20 cellular contexts compared by ENCODE assay signal in the genomic region with DNA sequence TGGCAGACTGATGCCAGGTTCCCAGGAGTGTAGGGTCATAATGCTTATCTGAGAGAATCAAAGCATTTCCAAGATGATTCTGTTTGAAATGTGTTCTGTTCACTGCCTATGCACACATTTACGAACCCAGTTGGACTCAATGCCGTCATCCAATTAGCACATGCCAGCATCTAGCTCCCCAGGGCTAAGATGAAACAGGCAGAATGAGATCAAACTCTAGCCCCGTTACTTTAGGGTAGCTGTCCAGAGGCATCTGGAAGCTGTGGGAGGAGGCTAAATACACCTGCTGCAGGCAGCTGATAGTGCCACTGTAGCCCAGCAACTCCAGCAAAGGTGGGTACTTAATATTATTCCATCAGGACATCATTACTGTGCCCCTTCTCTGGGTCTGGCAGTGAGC.
"Had no signal": no experiment of that assay in that cellular context is flagged by ENCODE, and none has a peak within 500 bp of the region (broad histone marks: within the 10 kb centered on the region; RNA-seq: fewer than 3 reads in every experiment).

No MANE protein-coding gene starts in this region.

- H3K27ac Mint-ChIP-seq: activated CD4-positive, alpha-beta memory T cell treated with anti-CD3 and anti-CD28 coated beads, Interleukin-2, amount 10 ng/mL, durations not matched to agents 7 days and 5 days; activated naive CD4-positive, alpha-beta T cell treated with anti-CD3 and anti-CD28 coated beads for 36 hours; activated naive CD8-positive, alpha-beta T cell; activated T-helper 17 cell treated with anti-CD3 and anti-CD28 coated beads, Interleukin-2, amount 50 U/mL, for 72 hours had no signal

- H3K9me3 Mint-ChIP-seq: activated CD4-positive, alpha-beta memory T cell treated with anti-CD3 and anti-CD28 coated beads, Interleukin-2, amount 10 ng/mL, durations not matched to agents 7 days and 5 days; activated naive CD4-positive, alpha-beta T cell treated with anti-CD3 and anti-CD28 coated beads for 36 hours; activated T-helper 17 cell treated with anti-CD3 and anti-CD28 coated beads, Interleukin-2, amount 50 U/mL, for 72 hours had no signal

- H3K4me1 Mint-ChIP-seq: activated CD4-positive, alpha-beta memory T cell treated with anti-CD3 and anti-CD28 coated beads, Interleukin-2, amount 10 ng/mL, durations not matched to agents 7 days and 5 days; activated T-helper 17 cell treated with anti-CD3 and anti-CD28 coated beads, Interleukin-2, amount 50 U/mL, for 72 hours had no signal

- H3K4me3 Mint-ChIP-seq: activated CD4-positive, alpha-beta memory T cell treated with anti-CD3 and anti-CD28 coated beads, Interleukin-2, amount 10 ng/mL, durations not matched to agents 7 days and 5 days; activated naive CD4-positive, alpha-beta T cell treated with anti-CD3 and anti-CD28 coated beads for 36 hours; activated naive CD8-positive, alpha-beta T cell; activated T-helper 17 cell treated with anti-CD3 and anti-CD28 coated beads, Interleukin-2, amount 50 U/mL, for 72 hours had no signal

- DNase-seq: activated CD4-positive, alpha-beta memory T cell treated with anti-CD3 and anti-CD28 coated beads, Interleukin-2, amount 10 ng/mL, durations not matched to agents 7 days and 5 days; activated CD4-positive, alpha-beta T cell treated with anti-CD3 and anti-CD28 coated beads, Interleukin-2, amount 50 U/mL, for 1 hour; activated CD4-positive, CD25-positive, alpha-beta regulatory T cell; activated gamma-delta T cell; activated naive CD4-positive, alpha-beta T cell treated with anti-CD3 and anti-CD28 coated beads for 36 hours; activated T-cell treated with anti-CD3 and anti-CD28 coated beads for 4 hours; activated T-cell treated with anti-CD3 and anti-CD28 coated beads, Interleukin-2, amount 50 U/mL, for 48 hours; amygdala; brain microvascular endothelial cell; cerebellar nuclear complex; KG1; NCI-H1048; NCI-H1694; NCI-H2029 treated with DMSO at 0.1 percent for 48 hours; NCI-H226; NCI-H82; SIG-M5; T-helper 1 cell had no signal

- H3K36me3 Mint-ChIP-seq: activated naive CD8-positive, alpha-beta T cell had no signal

- ATAC-seq: activated T-helper 17 cell treated with anti-CD3 and anti-CD28 coated beads, Interleukin-2, amount 50 U/mL, for 72 hours had no signal

- H3K27me3 Mint-ChIP-seq: activated CD4-positive, alpha-beta memory T cell treated with anti-CD3 and anti-CD28 coated beads, Interleukin-2, amount 10 ng/mL, durations not matched to agents 7 days and 5 days had no signal
